In genomic region chr1:207890136-207890738, GRCh38 we compare ENCODE assay signal across 9 cellular contexts. TPM values are rescaled to one million over a fixed set of nuclear protein-coding genes. Genes with fewer than 3 reads are reported as not detected.
DNase-seq lines count a peak whose midpoint lies in the region; ATAC-seq and TF ChIP-seq lines count a peak whose summit lies in the region.
"Had no signal": no experiment of that assay in that cellular context is flagged by ENCODE, and none has a peak within 500 bp of the region (broad histone marks: within the 10 kb centered on the region; RNA-seq: fewer than 3 reads in every experiment).

No MANE protein-coding gene starts in this region.

- DNase-seq in GF-D8 (lab: John Stamatoyannopoulos, UW) (peak; percentile 50), T1000 (lab: John Stamatoyannopoulos, UW) (peak; percentile 8), heart left ventricle (peak; percentile 86 to 92 (median 89)), sigmoid colon (peak; percentile 92), NCI-H2171 (lab: John Stamatoyannopoulos, UW) (no peak), HT-29 (ENCODE audit: low spot score) (no peak)

- H3K9me3 ChIP-seq in heart left ventricle: no peaks in the 10 kb centered on the region
- no peaks in the 10 kb centered on the region for H3K9me3 ChIP-seq in sigmoid colon

- H3K36me3 ChIP-seq in heart left ventricle (peaks cover 0 to 68% (median 10%) of the 10 kb centered on the region in 9 donors), sigmoid colon (no peaks in the 10 kb centered on the region)

- peak; percentile 81 to 91 (median 85) for ATAC-seq in heart left ventricle
- ATAC-seq in GM18502 (IDR thresholded peaks at IDR 0.05; ENCODE audit: poor library complexity, unreplicated experiment): no peak
- no peak for ATAC-seq in HG02571 (IDR thresholded peaks at IDR 0.05; ENCODE audit: unreplicated experiment)
- ATAC-seq: HCT116 had no signal

- TF ChIP-seq CTCF in heart left ventricle (IDR thresholded peaks at IDR 0.05) (no peak), sigmoid colon (IDR thresholded peaks at IDR 0.05) (no peak)

- H3K4me3 ChIP-seq in heart left ventricle: no peak overlapping the region
- H3K4me3 ChIP-seq in sigmoid colon: no peak overlapping the region

- peak in 1 of 4 donors; percentile 14 for TF ChIP-seq EP300 in sigmoid colon (IDR thresholded peaks at IDR 0.05)

- intact Hi-C loops in heart left ventricle (cut with DNase I): loop anchor here in 3 of 10 donors (2.0 to 10.0 kb wide), 2 partner anchors 19 to 355 kb away; partner anchors contain the start of gene PLXNA2 (in 1 of the 3)
- intact Hi-C loops in sigmoid colon (cut with DNase I): no loop called here

- H3K4me1 ChIP-seq in heart left ventricle (peaks cover 16 to 99% (median 86%) of the 10 kb centered on the region in 12 donors), sigmoid colon (peaks cover 0 to 48% (median 31%) of the 10 kb centered on the region in 4 donors)

- TF ChIP-seq POLR2A in heart left ventricle (IDR thresholded peaks at IDR 0.05) (no peak), sigmoid colon (IDR thresholded peaks at IDR 0.05) (no peak)

- H3K27ac ChIP-seq in heart left ventricle: peak overlapping the region; percentile 53 to 91 (median 82)
- H3K27ac ChIP-seq in sigmoid colon: peak overlapping the region; percentile 63 to 76 (median 71)

- no peaks in the 10 kb centered on the region for H3K27me3 ChIP-seq in heart left ventricle
- no peaks in the 10 kb centered on the region for H3K27me3 ChIP-seq in sigmoid colon

- 23 to 52% (median 31%) methylated on average over 4 of the region's 4 CpGs for WGBS in heart left ventricle, 4 donors
- WGBS in sigmoid colon, 2 donors: 39 to 40% methylated on average over 4 of the region's 4 CpGs

RNA-seq across cellular contexts. Expression of gene CD34, which starts 20.7 kb away (rescaled TPM):
- total RNA-seq in heart left ventricle (100 to 1,000 TPM in 1 of 9 donors, 10 to 100 TPM in 8; 43.6 to 103 (median 63.8) TPM), sigmoid colon (10 to 100 TPM; 15.9 to 58.7 (median 32.1) TPM)
- polyA plus RNA-seq in heart left ventricle (10 to 100 TPM; 37.4 to 41.8 TPM), sigmoid colon (10 to 100 TPM in 1 of 3 donors, 1 to 10 TPM in 2; 1.8 to 10.2 (median 8.4) TPM)
- total RNA-seq in HT-29 (2014; rRNA removed; shearing (Covaris generic)): not detected in 2 replicates

Comparison
In these comparisons a context has a peak if more than half of its experiments do, and no peak if none do; other contexts are left out.
1. DNase-seq: peak in GF-D8 (single experiment), T1000 (single experiment), heart left ventricle (5 of 5) and sigmoid colon (single experiment); none in NCI-H2171 (single experiment) and HT-29 (single experiment).
2. ATAC-seq: peak in heart left ventricle (4 of 4); none in GM18502 (single experiment) and HG02571 (single experiment).
3. RNA of gene CD34, which starts 20.7 kb away (total RNA-seq): 43.6 to 103 TPM in heart left ventricle and 15.9 to 58.7 TPM in sigmoid colon; not detected in HT-29; every median in the first group is over 10 times any median in the second.